In the genomic region with DNA sequence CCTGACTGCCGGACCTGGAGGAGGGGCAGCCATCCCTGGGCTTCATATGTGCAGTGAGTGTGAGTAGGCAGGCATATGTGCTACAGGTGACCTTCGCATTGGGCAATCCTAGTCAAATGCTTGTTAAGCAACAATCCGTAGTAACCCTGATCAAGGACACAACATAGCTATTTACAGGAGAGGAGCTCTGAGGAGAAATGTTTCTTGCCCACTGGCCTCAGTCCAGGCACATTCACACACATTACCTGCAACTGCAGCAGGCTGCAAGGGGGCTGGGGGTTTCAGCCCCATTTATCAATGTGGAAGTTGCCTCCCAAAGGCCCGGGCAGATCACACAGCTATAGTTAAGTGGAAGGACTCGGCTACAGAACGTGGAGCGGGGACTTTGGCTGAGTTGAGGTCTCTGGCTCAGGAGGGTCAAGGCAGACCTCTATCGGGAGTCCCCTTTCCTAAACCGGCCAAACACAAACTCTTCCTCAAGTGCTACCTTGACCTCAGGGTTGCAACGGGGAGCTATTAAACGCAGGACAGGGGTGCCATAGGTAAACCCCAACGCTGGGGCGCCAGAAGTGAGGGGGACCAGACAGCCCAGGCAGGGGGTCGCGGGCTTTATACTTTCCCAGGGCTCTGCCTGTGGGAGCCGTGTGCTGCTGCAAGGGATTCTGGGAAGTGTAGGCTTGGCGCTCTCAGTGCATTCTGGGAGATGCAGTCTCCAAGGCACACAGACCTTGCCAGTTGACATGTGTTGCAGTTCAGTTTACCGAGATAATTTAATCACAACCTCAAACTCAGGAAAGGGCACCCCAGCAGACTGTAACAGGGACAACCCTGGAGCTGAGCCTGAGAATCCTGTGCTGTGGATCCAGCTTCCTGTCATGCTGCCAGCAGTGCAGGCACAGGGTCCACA, we compare ENCODE assay signal across 1 cellular context.
TF ChIP-seq lines count a peak whose summit lies in the region.

No MANE protein-coding gene starts in this region.

TF ChIP-seq in HepG2, 621 proteins besides CTCF, POLR2A, EP300 and RAD21 (continued from another document and continues in another):
- TF ChIP-seq, protein P1, sequence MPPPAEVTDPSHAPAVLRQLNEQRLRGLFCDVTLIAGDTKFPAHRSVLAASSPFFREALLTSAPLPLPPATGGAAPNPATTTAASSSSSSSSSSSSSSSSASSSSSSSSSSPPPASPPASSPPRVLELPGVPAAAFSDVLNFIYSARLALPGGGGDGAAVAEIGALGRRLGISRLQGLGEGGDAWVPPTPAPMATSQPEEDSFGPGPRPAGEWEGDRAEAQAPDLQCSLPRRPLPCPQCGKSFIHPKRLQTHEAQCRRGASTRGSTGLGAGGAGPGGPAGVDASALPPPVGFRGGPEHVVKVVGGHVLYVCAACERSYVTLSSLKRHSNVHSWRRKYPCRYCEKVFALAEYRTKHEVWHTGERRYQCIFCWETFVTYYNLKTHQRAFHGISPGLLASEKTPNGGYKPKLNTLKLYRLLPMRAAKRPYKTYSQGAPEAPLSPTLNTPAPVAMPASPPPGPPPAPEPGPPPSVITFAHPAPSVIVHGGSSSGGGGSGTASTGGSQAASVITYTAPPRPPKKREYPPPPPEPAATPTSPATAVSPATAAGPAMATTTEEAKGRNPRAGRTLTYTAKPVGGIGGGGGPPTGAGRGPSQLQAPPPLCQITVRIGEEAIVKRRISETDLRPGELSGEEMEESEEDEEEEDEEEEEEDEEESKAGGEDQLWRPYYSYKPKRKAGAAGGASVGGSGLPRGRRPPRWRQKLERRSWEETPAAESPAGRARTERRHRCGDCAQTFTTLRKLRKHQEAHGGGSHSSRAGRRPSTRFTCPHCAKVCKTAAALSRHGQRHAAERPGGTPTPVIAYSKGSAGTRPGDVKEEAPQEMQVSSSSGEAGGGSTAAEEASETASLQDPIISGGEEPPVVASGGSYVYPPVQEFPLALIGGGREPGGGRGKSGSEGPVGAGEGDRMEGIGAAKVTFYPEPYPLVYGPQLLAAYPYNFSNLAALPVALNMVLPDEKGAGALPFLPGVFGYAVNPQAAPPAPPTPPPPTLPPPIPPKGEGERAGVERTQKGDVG (CRISPR knock-in tag; IDR thresholded peaks at IDR 0.05; ENCODE audit: borderline replicate concordance), result peak; percentile 95
- TF ChIP-seq, protein P2, sequence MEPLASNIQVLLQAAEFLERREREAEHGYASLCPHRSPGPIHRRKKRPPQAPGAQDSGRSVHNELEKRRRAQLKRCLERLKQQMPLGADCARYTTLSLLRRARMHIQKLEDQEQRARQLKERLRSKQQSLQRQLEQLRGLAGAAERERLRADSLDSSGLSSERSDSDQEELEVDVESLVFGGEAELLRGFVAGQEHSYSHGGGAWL (CRISPR knock-in tag; IDR thresholded peaks at IDR 0.05), result peak; percentile 10; the same call in 1 of the 2 replicates
- TF ChIP-seq ZNF562 (CRISPR knock-in tag; IDR thresholded peaks at IDR 0.05; ENCODE audit: borderline replicate concordance) (no peak), MED13 (CRISPR knock-in tag; IDR thresholded peaks at IDR 0.05) (peak; percentile 79; the same call in 1 of the 2 replicates), RBAK (CRISPR knock-in tag; IDR thresholded peaks at IDR 0.05) (no peak), TEAD2 (CRISPR knock-in tag; IDR thresholded peaks at IDR 0.05) (no peak), ZNF501 (CRISPR knock-in tag; IDR thresholded peaks at IDR 0.05) (peak; percentile 98), ZC3H4 (CRISPR knock-in tag; IDR thresholded peaks at IDR 0.05; ENCODE audit: borderline replicate concordance) (peak; percentile 73), ZNF883 (CRISPR knock-in tag; IDR thresholded peaks at IDR 0.05; ENCODE audit: not compliant biosample characterization) (peak; percentile 90), ZNF549 (CRISPR knock-in tag; IDR thresholded peaks at IDR 0.05) (no peak), ZNF567 (CRISPR knock-in tag; IDR thresholded peaks at IDR 0.05; ENCODE audit: borderline replicate concordance) (peak; percentile 68; the same call in 1 of the 2 replicates), ZNF180 (CRISPR knock-in tag; IDR thresholded peaks at IDR 0.05; ENCODE audit: borderline replicate concordance, low read depth) (no peak), ATM (IDR thresholded peaks at IDR 0.05; ENCODE audit: borderline replicate concordance) (no peak), ZNF724P (CRISPR knock-in tag; IDR thresholded peaks at IDR 0.05; ENCODE audit: borderline replicate concordance) (no peak), TSC22D2 (CRISPR knock-in tag; IDR thresholded peaks at IDR 0.05; ENCODE audit: borderline replicate concordance) (0 out of 2 replicates have a peak, but pooled peaks have one; percentile 69), ATF1 (CRISPR knock-in tag; IDR thresholded peaks at IDR 0.05) (no peak), PLRG1 (conservative IDR thresholded peaks at IDR 0.05) (no peak), SSRP1 (CRISPR knock-in tag; IDR thresholded peaks at IDR 0.05) (peak; percentile 94; the same call in 1 of the 2 replicates), ZSCAN30 (CRISPR knock-in tag; IDR thresholded peaks at IDR 0.05) (0 out of 2 replicates have a peak, but pooled peaks have one; percentile 21), PTBP1 (IDR thresholded peaks at IDR 0.05; ENCODE audit: low read depth, low read length, poor library complexity, severe bottlenecking) (no peak), YY1 (IDR thresholded peaks at IDR 0.05; ENCODE audit: insufficient read depth, insufficient replicate concordance, low read depth, low read length) (peak; percentile 80), TBL1XR1 (IDR thresholded peaks at IDR 0.05; ENCODE audit: borderline replicate concordance, low read length, partially characterized antibody) (peak; percentile 76), ZFX (CRISPR knock-in tag; IDR thresholded peaks at IDR 0.05; ENCODE audit: low read depth) (peak; percentile 85), HNF4G (IDR thresholded peaks at IDR 0.05; ENCODE audit: borderline replicate concordance, low read depth, low read length) (peak; percentile 63; the same call in 1 of the 2 replicates), HNF4G (CRISPR knock-in tag; IDR thresholded peaks at IDR 0.05; ENCODE audit: borderline replicate concordance, low read depth) (peak; percentile 83), CENPX (CRISPR knock-in tag; IDR thresholded peaks at IDR 0.05) (no peak), ZNF790 (CRISPR knock-in tag; IDR thresholded peaks at IDR 0.05; ENCODE audit: borderline replicate concordance) (no peak), ZNF101 (CRISPR knock-in tag; IDR thresholded peaks at IDR 0.05; ENCODE audit: borderline replicate concordance, low read depth) (no peak), KLF9 (CRISPR knock-in tag; IDR thresholded peaks at IDR 0.05; ENCODE audit: low read depth) (0 out of 2 replicates have a peak, but pooled peaks have one; percentile 18)
- TF ChIP-seq, protein P3, sequence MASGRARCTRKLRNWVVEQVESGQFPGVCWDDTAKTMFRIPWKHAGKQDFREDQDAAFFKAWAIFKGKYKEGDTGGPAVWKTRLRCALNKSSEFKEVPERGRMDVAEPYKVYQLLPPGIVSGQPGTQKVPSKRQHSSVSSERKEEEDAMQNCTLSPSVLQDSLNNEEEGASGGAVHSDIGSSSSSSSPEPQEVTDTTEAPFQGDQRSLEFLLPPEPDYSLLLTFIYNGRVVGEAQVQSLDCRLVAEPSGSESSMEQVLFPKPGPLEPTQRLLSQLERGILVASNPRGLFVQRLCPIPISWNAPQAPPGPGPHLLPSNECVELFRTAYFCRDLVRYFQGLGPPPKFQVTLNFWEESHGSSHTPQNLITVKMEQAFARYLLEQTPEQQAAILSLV (CRISPR knock-in tag; IDR thresholded peaks at IDR 0.05; ENCODE audit: borderline replicate concordance), result peak; percentile 56; the same call in 1 of the 2 replicates
- TF ChIP-seq, protein P4, sequence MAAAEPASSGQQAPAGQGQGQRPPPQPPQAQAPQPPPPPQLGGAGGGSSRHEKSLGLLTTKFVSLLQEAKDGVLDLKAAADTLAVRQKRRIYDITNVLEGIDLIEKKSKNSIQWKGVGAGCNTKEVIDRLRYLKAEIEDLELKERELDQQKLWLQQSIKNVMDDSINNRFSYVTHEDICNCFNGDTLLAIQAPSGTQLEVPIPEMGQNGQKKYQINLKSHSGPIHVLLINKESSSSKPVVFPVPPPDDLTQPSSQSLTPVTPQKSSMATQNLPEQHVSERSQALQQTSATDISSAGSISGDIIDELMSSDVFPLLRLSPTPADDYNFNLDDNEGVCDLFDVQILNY (CRISPR knock-in tag; conservative IDR thresholded peaks at IDR 0.05), result peak; percentile 42; the same call in 1 of the 2 replicates
- TF ChIP-seq, protein P5, sequence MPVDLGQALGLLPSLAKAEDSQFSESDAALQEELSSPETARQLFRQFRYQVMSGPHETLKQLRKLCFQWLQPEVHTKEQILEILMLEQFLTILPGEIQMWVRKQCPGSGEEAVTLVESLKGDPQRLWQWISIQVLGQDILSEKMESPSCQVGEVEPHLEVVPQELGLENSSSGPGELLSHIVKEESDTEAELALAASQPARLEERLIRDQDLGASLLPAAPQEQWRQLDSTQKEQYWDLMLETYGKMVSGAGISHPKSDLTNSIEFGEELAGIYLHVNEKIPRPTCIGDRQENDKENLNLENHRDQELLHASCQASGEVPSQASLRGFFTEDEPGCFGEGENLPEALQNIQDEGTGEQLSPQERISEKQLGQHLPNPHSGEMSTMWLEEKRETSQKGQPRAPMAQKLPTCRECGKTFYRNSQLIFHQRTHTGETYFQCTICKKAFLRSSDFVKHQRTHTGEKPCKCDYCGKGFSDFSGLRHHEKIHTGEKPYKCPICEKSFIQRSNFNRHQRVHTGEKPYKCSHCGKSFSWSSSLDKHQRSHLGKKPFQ (CRISPR knock-in tag; IDR thresholded peaks at IDR 0.05; ENCODE audit: insufficient replicate concordance), result peak; percentile 100
- TF ChIP-seq, protein P6, sequence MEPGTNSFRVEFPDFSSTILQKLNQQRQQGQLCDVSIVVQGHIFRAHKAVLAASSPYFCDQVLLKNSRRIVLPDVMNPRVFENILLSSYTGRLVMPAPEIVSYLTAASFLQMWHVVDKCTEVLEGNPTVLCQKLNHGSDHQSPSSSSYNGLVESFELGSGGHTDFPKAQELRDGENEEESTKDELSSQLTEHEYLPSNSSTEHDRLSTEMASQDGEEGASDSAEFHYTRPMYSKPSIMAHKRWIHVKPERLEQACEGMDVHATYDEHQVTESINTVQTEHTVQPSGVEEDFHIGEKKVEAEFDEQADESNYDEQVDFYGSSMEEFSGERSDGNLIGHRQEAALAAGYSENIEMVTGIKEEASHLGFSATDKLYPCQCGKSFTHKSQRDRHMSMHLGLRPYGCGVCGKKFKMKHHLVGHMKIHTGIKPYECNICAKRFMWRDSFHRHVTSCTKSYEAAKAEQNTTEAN (CRISPR knock-in tag; conservative IDR thresholded peaks at IDR 0.05), result peak; percentile 98
- TF ChIP-seq, protein P7, sequence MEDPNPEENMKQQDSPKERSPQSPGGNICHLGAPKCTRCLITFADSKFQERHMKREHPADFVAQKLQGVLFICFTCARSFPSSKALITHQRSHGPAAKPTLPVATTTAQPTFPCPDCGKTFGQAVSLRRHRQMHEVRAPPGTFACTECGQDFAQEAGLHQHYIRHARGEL (CRISPR knock-in tag; IDR thresholded peaks at IDR 0.05), result no peak
- TF ChIP-seq, protein P8, sequence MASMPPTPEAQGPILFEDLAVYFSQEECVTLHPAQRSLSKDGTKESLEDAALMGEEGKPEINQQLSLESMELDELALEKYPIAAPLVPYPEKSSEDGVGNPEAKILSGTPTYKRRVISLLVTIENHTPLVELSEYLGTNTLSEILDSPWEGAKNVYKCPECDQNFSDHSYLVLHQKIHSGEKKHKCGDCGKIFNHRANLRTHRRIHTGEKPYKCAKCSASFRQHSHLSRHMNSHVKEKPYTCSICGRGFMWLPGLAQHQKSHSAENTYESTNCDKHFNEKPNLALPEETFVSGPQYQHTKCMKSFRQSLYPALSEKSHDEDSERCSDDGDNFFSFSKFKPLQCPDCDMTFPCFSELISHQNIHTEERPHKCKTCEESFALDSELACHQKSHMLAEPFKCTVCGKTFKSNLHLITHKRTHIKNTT (CRISPR knock-in tag; IDR thresholded peaks at IDR 0.05), result no peak
- TF ChIP-seq, protein P9, sequence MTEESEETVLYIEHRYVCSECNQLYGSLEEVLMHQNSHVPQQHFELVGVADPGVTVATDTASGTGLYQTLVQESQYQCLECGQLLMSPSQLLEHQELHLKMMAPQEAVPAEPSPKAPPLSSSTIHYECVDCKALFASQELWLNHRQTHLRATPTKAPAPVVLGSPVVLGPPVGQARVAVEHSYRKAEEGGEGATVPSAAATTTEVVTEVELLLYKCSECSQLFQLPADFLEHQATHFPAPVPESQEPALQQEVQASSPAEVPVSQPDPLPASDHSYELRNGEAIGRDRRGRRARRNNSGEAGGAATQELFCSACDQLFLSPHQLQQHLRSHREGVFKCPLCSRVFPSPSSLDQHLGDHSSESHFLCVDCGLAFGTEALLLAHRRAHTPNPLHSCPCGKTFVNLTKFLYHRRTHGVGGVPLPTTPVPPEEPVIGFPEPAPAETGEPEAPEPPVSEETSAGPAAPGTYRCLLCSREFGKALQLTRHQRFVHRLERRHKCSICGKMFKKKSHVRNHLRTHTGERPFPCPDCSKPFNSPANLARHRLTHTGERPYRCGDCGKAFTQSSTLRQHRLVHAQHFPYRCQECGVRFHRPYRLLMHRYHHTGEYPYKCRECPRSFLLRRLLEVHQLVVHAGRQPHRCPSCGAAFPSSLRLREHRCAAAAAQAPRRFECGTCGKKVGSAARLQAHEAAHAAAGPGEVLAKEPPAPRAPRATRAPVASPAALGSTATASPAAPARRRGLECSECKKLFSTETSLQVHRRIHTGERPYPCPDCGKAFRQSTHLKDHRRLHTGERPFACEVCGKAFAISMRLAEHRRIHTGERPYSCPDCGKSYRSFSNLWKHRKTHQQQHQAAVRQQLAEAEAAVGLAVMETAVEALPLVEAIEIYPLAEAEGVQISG (CRISPR knock-in tag; IDR thresholded peaks at IDR 0.05), result peak; percentile 87
- TF ChIP-seq, protein P10, sequence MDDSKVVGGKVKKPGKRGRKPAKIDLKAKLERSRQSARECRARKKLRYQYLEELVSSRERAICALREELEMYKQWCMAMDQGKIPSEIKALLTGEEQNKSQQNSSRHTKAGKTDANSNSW (CRISPR knock-in tag; IDR thresholded peaks at IDR 0.05; ENCODE audit: borderline replicate concordance), result no peak
- TF ChIP-seq, protein P11, sequence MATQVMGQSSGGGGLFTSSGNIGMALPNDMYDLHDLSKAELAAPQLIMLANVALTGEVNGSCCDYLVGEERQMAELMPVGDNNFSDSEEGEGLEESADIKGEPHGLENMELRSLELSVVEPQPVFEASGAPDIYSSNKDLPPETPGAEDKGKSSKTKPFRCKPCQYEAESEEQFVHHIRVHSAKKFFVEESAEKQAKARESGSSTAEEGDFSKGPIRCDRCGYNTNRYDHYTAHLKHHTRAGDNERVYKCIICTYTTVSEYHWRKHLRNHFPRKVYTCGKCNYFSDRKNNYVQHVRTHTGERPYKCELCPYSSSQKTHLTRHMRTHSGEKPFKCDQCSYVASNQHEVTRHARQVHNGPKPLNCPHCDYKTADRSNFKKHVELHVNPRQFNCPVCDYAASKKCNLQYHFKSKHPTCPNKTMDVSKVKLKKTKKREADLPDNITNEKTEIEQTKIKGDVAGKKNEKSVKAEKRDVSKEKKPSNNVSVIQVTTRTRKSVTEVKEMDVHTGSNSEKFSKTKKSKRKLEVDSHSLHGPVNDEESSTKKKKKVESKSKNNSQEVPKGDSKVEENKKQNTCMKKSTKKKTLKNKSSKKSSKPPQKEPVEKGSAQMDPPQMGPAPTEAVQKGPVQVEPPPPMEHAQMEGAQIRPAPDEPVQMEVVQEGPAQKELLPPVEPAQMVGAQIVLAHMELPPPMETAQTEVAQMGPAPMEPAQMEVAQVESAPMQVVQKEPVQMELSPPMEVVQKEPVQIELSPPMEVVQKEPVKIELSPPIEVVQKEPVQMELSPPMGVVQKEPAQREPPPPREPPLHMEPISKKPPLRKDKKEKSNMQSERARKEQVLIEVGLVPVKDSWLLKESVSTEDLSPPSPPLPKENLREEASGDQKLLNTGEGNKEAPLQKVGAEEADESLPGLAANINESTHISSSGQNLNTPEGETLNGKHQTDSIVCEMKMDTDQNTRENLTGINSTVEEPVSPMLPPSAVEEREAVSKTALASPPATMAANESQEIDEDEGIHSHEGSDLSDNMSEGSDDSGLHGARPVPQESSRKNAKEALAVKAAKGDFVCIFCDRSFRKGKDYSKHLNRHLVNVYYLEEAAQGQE (IDR thresholded peaks at IDR 0.05; ENCODE audit: borderline replicate concordance in 1 of 2, low read depth in 1 of 2, low read length in 2 of 2), result no peak
